In genomic region chrX:103584606-103585005, GRCh38 we compare ENCODE assay signal across 8 cellular contexts. TPM values are rescaled to one million over a fixed set of nuclear protein-coding genes. Genes with fewer than 3 reads are reported as not detected.
A peak's percentile ranks its signal among the peaks of the same experiment; 100 is the strongest.
DNase-seq lines count a peak whose midpoint lies in the region; ATAC-seq and TF ChIP-seq lines count a peak whose summit lies in the region.

No MANE protein-coding gene starts in this region.

- no peaks in the 10 kb centered on the region for H3K27me3 ChIP-seq in endocrine pancreas (ENCODE audit: control insufficient read depth, insufficient read depth, low read length)
- H3K27me3 ChIP-seq in psoas muscle (ENCODE audit: insufficient read depth in 3 of 3, low read length in 2 of 3) = peaks cover 0 to 6% (median 0%) of the 10 kb centered on the region in 3 donors

- intact Hi-C loops in psoas muscle (cut with DNase I) = no loop called here

- H3K4me1 ChIP-seq in endocrine pancreas (ENCODE audit: control insufficient read depth, insufficient read depth, low read length) = no peaks in the 10 kb centered on the region
- H3K4me1 ChIP-seq in psoas muscle = no peaks in the 10 kb centered on the region

- H3K4me3 ChIP-seq in endocrine pancreas (ENCODE audit: control insufficient read depth, insufficient read depth, low read length) (peak overlapping the region; percentile 56), psoas muscle (peak overlapping the region; percentile 75)

- TF ChIP-seq CTCF in psoas muscle (IDR thresholded peaks at IDR 0.05) = no peak

- H3K9me3 ChIP-seq in endocrine pancreas (ENCODE audit: control insufficient read depth, low read length) (no peaks in the 10 kb centered on the region), psoas muscle (no peaks in the 10 kb centered on the region)

- no peak overlapping the region for H3K9ac ChIP-seq in endocrine pancreas (ENCODE audit: control insufficient read depth, insufficient read depth, low read length)

- no peak for ATAC-seq in psoas muscle
- no peak for ATAC-seq in HG02678 (IDR thresholded peaks at IDR 0.05; ENCODE audit: unreplicated experiment)

- peak; percentile 59 for DNase-seq in NCI-H2107 treated with DMSO at 0.1 percent for 48 hours (lab: John Stamatoyannopoulos, UW; ENCODE audit: unreplicated experiment)
- DNase-seq in NCI-H2107 (lab: John Stamatoyannopoulos, UW) = no peak
- DNase-seq in NCI-H2081 treated with DMSO at 0.1 percent for 48 hours (lab: John Stamatoyannopoulos, UW) = peak; percentile 33
- no peak for DNase-seq in psoas muscle
- no peak for DNase-seq in activated gamma-delta T cell (lab: John Stamatoyannopoulos, UW)
- no peak for DNase-seq in T-helper 9 cell

- H3K27ac ChIP-seq in psoas muscle = peak overlapping the region; percentile 71

- WGBS in psoas muscle, 3 donors = 72 to 80% (median 78%) methylated on average over 3 of the region's 3 CpGs

- no peaks in the 10 kb centered on the region for H3K36me3 ChIP-seq in endocrine pancreas (ENCODE audit: control insufficient read depth, insufficient read depth, low read length)
- H3K36me3 ChIP-seq in psoas muscle (ENCODE audit: insufficient read depth in 1 of 2, low read depth in 1 of 2) = peaks cover 0 to 11% of the 10 kb centered on the region in 2 donors

RNA-seq across cellular contexts. Expression of gene TCEAL4, which starts 0.7 kb away (rescaled TPM):
- total RNA-seq in psoas muscle = 10 to 100 TPM; 32.1 to 50.0 (median 36.3) TPM
- polyA plus RNA-seq in psoas muscle = 10 to 100 TPM; 28.6 to 66.6 (median 54.9) TPM

RNA-seq across cellular contexts. Expression of gene TCEAL3, which starts 23.2 kb away (rescaled TPM):
- total RNA-seq in psoas muscle = 10 to 100 TPM in 1 of 4 donors, 1 to 10 TPM in 3; 6.6 to 10.0 (median 7.6) TPM
- 10 to 100 TPM in 1 of 3 donors, 1 to 10 TPM in 2; 6.7 to 13.2 (median 6.8) TPM for polyA plus RNA-seq in psoas muscle

RNA-seq across cellular contexts. Expression of gene TCEAL1, which starts 44.2 kb away (rescaled TPM):
- total RNA-seq in psoas muscle = 10 to 100 TPM; 25.9 to 54.8 (median 30.4) TPM
- 10 to 100 TPM; 18.7 to 42.1 (median 32.8) TPM for polyA plus RNA-seq in psoas muscle

Comparison
In these comparisons a context has a peak if more than half of its experiments do, and no peak if none do; other contexts are left out.
1. DNase-seq: peak in NCI-H2107 treated with DMSO at 0.1 percent for 48 hours (single experiment) and NCI-H2081 treated with DMSO at 0.1 percent for 48 hours (single experiment); none in NCI-H2107 (single experiment), psoas muscle (0 of 2), activated gamma-delta T cell (single experiment) and T-helper 9 cell (single experiment).